1 cellular context compared by ENCODE assay signal in the genomic region with DNA sequence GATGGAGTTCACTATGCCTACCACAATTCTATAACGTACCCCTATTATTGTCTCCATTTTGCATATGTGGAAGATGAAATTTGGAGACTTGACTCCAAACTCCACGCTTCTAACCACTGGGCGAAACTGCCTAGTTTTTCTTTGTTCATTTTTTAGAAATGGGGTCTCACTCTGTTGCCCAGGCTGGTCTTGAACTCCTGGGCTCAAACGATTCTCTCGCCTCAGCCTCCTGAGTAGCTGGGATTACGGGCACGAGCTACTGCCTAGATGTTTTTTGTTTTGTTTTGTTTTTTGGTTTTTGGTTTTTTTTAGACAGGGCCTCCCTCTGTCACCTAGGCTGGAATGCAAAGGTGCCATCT.
TF ChIP-seq lines count a peak whose summit lies in the region.

No MANE protein-coding gene starts in this region.

TF ChIP-seq in K562, 482 proteins besides CTCF, POLR2A, EP300 and RAD21 (continued from another document):
- TF ChIP-seq ATF3 (IDR thresholded peaks at IDR 0.05) (0 out of 2 replicates have a peak, but pooled peaks have one; percentile 3), ATF3 (CRISPR knock-in tag; conservative IDR thresholded peaks at IDR 0.05) (no peak; the same call in 1 of the 2 replicates), SMARCE1 (IDR thresholded peaks at IDR 0.05) (peak; percentile 35; the same call in 1 of the 2 replicates), ATF4 (CRISPR knock-in tag; IDR thresholded peaks at IDR 0.05) (0 out of 2 replicates have a peak, but pooled peaks have one; percentile 38), FOXJ2 (tag; IDR thresholded peaks at IDR 0.05) (0 out of 2 replicates have a peak, but pooled peaks have one; percentile 11), ZNF778 (CRISPR knock-in tag; IDR thresholded peaks at IDR 0.05) (no peak), RBM39 (optimal IDR thresholded peaks at IDR 0.05; ENCODE audit: low read depth, low read length) (no peak), ZNF24 (IDR thresholded peaks at IDR 0.05) (0 out of 2 replicates have a peak, but pooled peaks have one; percentile 2), XRCC3 (IDR thresholded peaks at IDR 0.05) (no peak), HLTF (IDR thresholded peaks at IDR 0.05) (peak; percentile 72), ZNF12 (CRISPR knock-in tag; IDR thresholded peaks at IDR 0.05) (no peak; the same call in 1 of the 2 replicates), SMARCA5 (IDR thresholded peaks at IDR 0.05) (peak; percentile 96), PHF20 (IDR thresholded peaks at IDR 0.05; ENCODE audit: partially characterized antibody) (peak; percentile 20), FOXK1 (CRISPR knock-in tag; IDR thresholded peaks at IDR 0.05; ENCODE audit: borderline replicate concordance) (peak; percentile 68; the same call in 1 of the 2 replicates), CREBBP (IDR thresholded peaks at IDR 0.05; ENCODE audit: low read depth, low read length) (no peak), RBM34 (IDR thresholded peaks at IDR 0.05; ENCODE audit: borderline replicate concordance, insufficient read depth, low read length) (no peak), ZNF512 (tag; IDR thresholded peaks at IDR 0.05) (no peak), MTF1 (CRISPR knock-in tag; IDR thresholded peaks at IDR 0.05; ENCODE audit: borderline replicate concordance) (no peak), MYBL2 (IDR thresholded peaks at IDR 0.05; ENCODE audit: low read depth) (no peak), MYBL2 (CRISPR knock-in tag; IDR thresholded peaks at IDR 0.05; ENCODE audit: borderline replicate concordance) (no peak), ETV6 (IDR thresholded peaks at IDR 0.05; ENCODE audit: borderline replicate concordance in 1 of 2, low read depth in 2 of 2, low read length in 1 of 2) (no peak), ETV6 (CRISPR knock-in tag; IDR thresholded peaks at IDR 0.05; ENCODE audit: borderline replicate concordance) (no peak), SFPQ (IDR thresholded peaks at IDR 0.05; ENCODE audit: low read depth, low read length) (no peak), IRF1 (CRISPR knock-in tag; IDR thresholded peaks at IDR 0.05; ENCODE audit: borderline replicate concordance) (no peak), ZFP30 (CRISPR knock-in tag; IDR thresholded peaks at IDR 0.05; ENCODE audit: borderline replicate concordance) (no peak), HBP1 (CRISPR knock-in tag; IDR thresholded peaks at IDR 0.05) (0 out of 2 replicates have a peak, but pooled peaks have one; percentile 6), POLR2B (IDR thresholded peaks at IDR 0.05; ENCODE audit: low read depth, partially characterized antibody) (peak; percentile 29), NELFE (IDR thresholded peaks at IDR 0.05; ENCODE audit: insufficient read depth, insufficient read length) (no peak), NR4A1 (CRISPR knock-in tag; IDR thresholded peaks at IDR 0.05) (no peak), NR4A1 (tag; IDR thresholded peaks at IDR 0.05) (peak; percentile 73), BRD9 (IDR thresholded peaks at IDR 0.05; ENCODE audit: low read depth, partially characterized antibody) (peak; percentile 24), CTCFL (IDR thresholded peaks at IDR 0.05; ENCODE audit: borderline replicate concordance, insufficient read depth, low read depth, low read length, poor library complexity, severe bottlenecking) (no peak), HDAC2 (IDR thresholded peaks at IDR 0.05) (peak; percentile 58; the same call in 1 of the 2 replicates)
- TF ChIP-seq, protein P1, sequence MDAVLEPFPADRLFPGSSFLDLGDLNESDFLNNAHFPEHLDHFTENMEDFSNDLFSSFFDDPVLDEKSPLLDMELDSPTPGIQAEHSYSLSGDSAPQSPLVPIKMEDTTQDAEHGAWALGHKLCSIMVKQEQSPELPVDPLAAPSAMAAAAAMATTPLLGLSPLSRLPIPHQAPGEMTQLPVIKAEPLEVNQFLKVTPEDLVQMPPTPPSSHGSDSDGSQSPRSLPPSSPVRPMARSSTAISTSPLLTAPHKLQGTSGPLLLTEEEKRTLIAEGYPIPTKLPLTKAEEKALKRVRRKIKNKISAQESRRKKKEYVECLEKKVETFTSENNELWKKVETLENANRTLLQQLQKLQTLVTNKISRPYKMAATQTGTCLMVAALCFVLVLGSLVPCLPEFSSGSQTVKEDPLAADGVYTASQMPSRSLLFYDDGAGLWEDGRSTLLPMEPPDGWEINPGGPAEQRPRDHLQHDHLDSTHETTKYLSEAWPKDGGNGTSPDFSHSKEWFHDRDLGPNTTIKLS (IDR thresholded peaks at IDR 0.05; ENCODE audit: borderline replicate concordance, low read depth): no peak
